1 cellular context compared by ENCODE assay signal in genomic region chr5:170268153-170268689, GRCh38.
TF ChIP-seq lines count a peak whose summit lies in the region.

No MANE protein-coding gene starts in this region.

TF ChIP-seq in GM12878, 131 proteins besides CTCF, POLR2A, EP300 and RAD21:
- TF ChIP-seq CBFB (IDR thresholded peaks at IDR 0.05; ENCODE audit: low read depth) (no peak), CREM (IDR thresholded peaks at IDR 0.05; ENCODE audit: low read depth) (no peak), RCOR1 (conservative IDR thresholded peaks at IDR 0.05; ENCODE audit: low read depth, low read length) (no peak), SMC3 (IDR thresholded peaks at IDR 0.05; ENCODE audit: borderline replicate concordance, low read length) (no peak), RAD51 (IDR thresholded peaks at IDR 0.05) (no peak), IRF4 (IDR thresholded peaks at IDR 0.05; ENCODE audit: low read depth, low read length) (no peak), ZNF217 (IDR thresholded peaks at IDR 0.05) (no peak), TCF12 (IDR thresholded peaks at IDR 0.05; ENCODE audit: low read depth, low read length) (no peak), ZZZ3 (IDR thresholded peaks at IDR 0.05; ENCODE audit: control insufficient read depth, insufficient read length, low read depth) (no peak), USF1 (IDR thresholded peaks at IDR 0.05; ENCODE audit: borderline replicate concordance, extremely low read length, insufficient read depth, low read depth, low read length) (no peak), RBBP5 (conservative IDR thresholded peaks at IDR 0.05) (no peak), CBX5 (IDR thresholded peaks at IDR 0.05; ENCODE audit: low read depth) (no peak), SP1 (IDR thresholded peaks at IDR 0.05; ENCODE audit: low read depth, low read length) (no peak), ELK1 (IDR thresholded peaks at IDR 0.05; ENCODE audit: low read depth, low read length) (no peak), ASH2L (IDR thresholded peaks at IDR 0.05; ENCODE audit: borderline replicate concordance, low read depth) (no peak)
